Comparison of ENCODE assay signal across 1 cellular context in genomic region chr9:14692918-14693861, GRCh38.
TF ChIP-seq lines count a peak whose summit lies in the region.

ZDHHC21 (minus strand) TSS chr9:14693432; CDS start chr9:14674340, 19,092 bp downstream.

TF ChIP-seq in HepG2, 621 proteins besides CTCF, POLR2A, EP300 and RAD21 (continued from another document and continues in another):
- TF ChIP-seq ZHX1 (CRISPR knock-in tag; IDR thresholded peaks at IDR 0.05; ENCODE audit: low read depth) (no peak), ZGPAT (CRISPR knock-in tag; IDR thresholded peaks at IDR 0.05) (peak; percentile 77), ZBTB40 (IDR thresholded peaks at IDR 0.05) (no peak), ZBTB40 (CRISPR knock-in tag; IDR thresholded peaks at IDR 0.05) (peak; percentile 91), STAG1 (CRISPR knock-in tag; IDR thresholded peaks at IDR 0.05) (peak; percentile 5; the same call in 1 of the 2 replicates), NR0B2 (CRISPR knock-in tag; IDR thresholded peaks at IDR 0.05) (0 out of 2 replicates have a peak, but pooled peaks have one; percentile 57), CENPBD1 (CRISPR knock-in tag; IDR thresholded peaks at IDR 0.05; ENCODE audit: borderline replicate concordance, low read depth) (no peak), ONECUT2 (CRISPR knock-in tag; IDR thresholded peaks at IDR 0.05) (no peak), ZNF362 (CRISPR knock-in tag; IDR thresholded peaks at IDR 0.05; ENCODE audit: borderline replicate concordance) (no peak), ZNF839 (CRISPR knock-in tag; IDR thresholded peaks at IDR 0.05; ENCODE audit: borderline replicate concordance) (no peak), NFE2 (CRISPR knock-in tag; IDR thresholded peaks at IDR 0.05) (no peak), HCFC1 (IDR thresholded peaks at IDR 0.05; ENCODE audit: low read depth, low read length) (no peak), HIVEP1 (CRISPR knock-in tag; IDR thresholded peaks at IDR 0.05) (no peak), ZNF44 (CRISPR knock-in tag; IDR thresholded peaks at IDR 0.05) (no peak), U2AF1 (optimal IDR thresholded peaks at IDR 0.05; ENCODE audit: low read depth, low read length) (no peak), HDAC6 (IDR thresholded peaks at IDR 0.05; ENCODE audit: low read depth, low read length) (no peak), SAFB2 (CRISPR knock-in tag; IDR thresholded peaks at IDR 0.05; ENCODE audit: borderline replicate concordance, low read depth) (0 out of 2 replicates have a peak, but pooled peaks have one; percentile 83), NFE2L1 (CRISPR knock-in tag; IDR thresholded peaks at IDR 0.05; ENCODE audit: borderline replicate concordance) (no peak), CREBL2 (CRISPR knock-in tag; IDR thresholded peaks at IDR 0.05; ENCODE audit: borderline replicate concordance) (no peak), FOXO4 (CRISPR knock-in tag; conservative IDR thresholded peaks at IDR 0.05) (0 out of 2 replicates have a peak, but pooled peaks have one; percentile 96), SETDB1 (CRISPR knock-in tag; IDR thresholded peaks at IDR 0.05; ENCODE audit: borderline replicate concordance) (no peak), ZNF431 (CRISPR knock-in tag; IDR thresholded peaks at IDR 0.05; ENCODE audit: borderline replicate concordance, low read depth) (no peak), GRHL1 (CRISPR knock-in tag; conservative IDR thresholded peaks at IDR 0.05) (no peak), ZBTB3 (CRISPR knock-in tag; IDR thresholded peaks at IDR 0.05; ENCODE audit: borderline replicate concordance, low read depth) (no peak), ZNF605 (CRISPR knock-in tag; IDR thresholded peaks at IDR 0.05) (0 out of 2 replicates have a peak, but pooled peaks have one; percentile 50), RERE (CRISPR knock-in tag; IDR thresholded peaks at IDR 0.05; ENCODE audit: low read depth) (no peak), RNF2 (conservative IDR thresholded peaks at IDR 0.05; ENCODE audit: low read depth) (peak; percentile 37; the same call in 1 of the 2 replicates), CHD4 (IDR thresholded peaks at IDR 0.05; ENCODE audit: borderline replicate concordance, low read length) (no peak)
